ENCODE assay signal across 8 cellular contexts in the genomic region with DNA sequence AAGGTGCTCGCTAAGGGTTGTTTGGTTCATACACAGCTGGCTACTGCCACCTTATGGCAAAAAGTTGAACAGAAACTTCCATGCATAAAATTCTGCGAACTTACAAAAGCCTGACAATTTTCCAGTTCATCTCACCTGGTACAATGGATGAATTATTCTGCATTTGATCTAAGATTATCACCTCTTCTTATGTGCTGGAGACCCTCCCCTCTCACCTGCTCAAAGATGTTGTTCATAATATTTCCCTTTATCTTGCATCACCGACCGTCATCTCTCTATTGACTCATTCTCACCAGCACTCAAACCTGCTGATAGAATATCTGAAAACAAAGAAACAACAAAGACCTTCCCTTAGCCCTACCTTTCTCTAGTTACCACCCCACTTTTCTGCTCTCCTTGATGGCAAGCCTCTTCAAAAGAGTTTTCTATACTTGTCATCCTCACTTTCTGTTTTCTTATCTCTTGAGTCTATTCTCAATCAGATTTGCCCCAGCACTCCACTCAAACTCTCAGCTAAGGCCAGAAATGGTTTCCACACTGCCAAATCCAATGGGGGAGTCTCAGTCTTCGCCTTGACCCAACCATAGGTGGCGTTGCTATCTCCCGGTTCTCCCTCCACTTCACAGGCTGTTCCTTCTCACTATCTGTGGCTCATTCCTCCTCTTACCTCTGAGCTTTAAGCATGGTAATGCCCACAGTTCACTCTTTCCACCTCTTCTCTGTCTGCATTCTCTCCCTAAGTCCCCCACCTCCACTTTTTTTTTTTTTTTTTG. TPM values are rescaled to one million over a fixed set of nuclear protein-coding genes. Genes with fewer than 3 reads are reported as not detected.
DNase-seq lines count a peak whose midpoint lies in the region; ATAC-seq, FAIRE-seq and TF ChIP-seq lines count a peak whose summit lies in the region.

No MANE protein-coding gene starts in this region.

- no peaks in the 10 kb centered on the region for H3K9me3 ChIP-seq in Loucy (ENCODE audit: insufficient read depth, low read depth, low read length)

- ATAC-seq in T-cell (replicated peaks in 1 of 4) = peak; percentile 42 to 52 (median 44)
- no peak for ATAC-seq in GM18873 (IDR thresholded peaks at IDR 0.05; ENCODE audit: low FRiP score, unreplicated experiment)

- no peaks in the 10 kb centered on the region for H3F3A ChIP-seq in Loucy (ENCODE audit: low read depth)

- peak overlapping the region; percentile 34 for H3K4me2 ChIP-seq in Loucy (ENCODE audit: low read depth, low read length, poor library complexity, severe bottlenecking)

- H3K4me1 ChIP-seq in Loucy (ENCODE audit: insufficient read depth, low read length, poor library complexity, severe bottlenecking) = peaks cover 9% of the 10 kb centered on the region

- no peaks in the 10 kb centered on the region for H4K20me1 ChIP-seq in Loucy (ENCODE audit: insufficient read depth, low read length, poor library complexity, severe bottlenecking)

- H3K27ac Mint-ChIP-seq in T-cell = peak overlapping the region; percentile 1 to 36

- no peaks in the 10 kb centered on the region for H3K9me3 Mint-ChIP-seq in T-cell

- H3K4me3 ChIP-seq in Loucy (ENCODE audit: low read length, poor library complexity, severe bottlenecking) = peak overlapping the region; percentile 15

- FAIRE-seq in endometrium (lab: Jason Lieb, UNC) = peak; percentile 61

- H3K27me3 Mint-ChIP-seq in T-cell = no peaks in the 10 kb centered on the region

- H3K4me1 Mint-ChIP-seq in T-cell = peaks cover 11 to 20% (median 12%) of the 10 kb centered on the region in 3 donors

- peak; percentile 82 for TF ChIP-seq CTCF in Loucy (conservative IDR thresholded peaks at IDR 0.05; ENCODE audit: low read length)

- H3K4me3 Mint-ChIP-seq in T-cell = peak overlapping the region; percentile 2 to 43 (median 14)

- H3K9ac ChIP-seq in Loucy (ENCODE audit: low read depth, low read length, poor library complexity, severe bottlenecking) = no peak overlapping the region

- no peaks in the 10 kb centered on the region for H3K9me2 ChIP-seq in Loucy (replicated peaks; ENCODE audit: low read depth, low read length)

- H3K27me3 ChIP-seq in Loucy (ENCODE audit: insufficient read depth, low read length, poor library complexity, severe bottlenecking) = no peaks in the 10 kb centered on the region

- no peaks in the 10 kb centered on the region for H3K79me2 ChIP-seq in Loucy (ENCODE audit: insufficient read depth, low read length)

- CTCF ChIA-PET in T-cell (lab: Charles Lee) = interaction anchor here (0.7 to 4.4 kb wide), 12 partner anchors 13 to 392 kb away, joined by 3 to 28 read pairs (median 4); partner anchors contain the start of gene SNRNP48 (in 1 of the 2)

- H3K36me3 Mint-ChIP-seq in T-cell = no peaks in the 10 kb centered on the region

- POLR2A ChIA-PET in T-cell (lab: Charles Lee) = no interaction called here

- peaks cover 10% of the 10 kb centered on the region; the same call in 1 of the 2 replicates for H3K36me3 ChIP-seq in Loucy (ENCODE audit: insufficient read depth, low read length)

- H2AFZ ChIP-seq in Loucy (ENCODE audit: low read length) = no peak overlapping the region

- DNase-seq in stimulated activated CD4-positive, alpha-beta T cell treated with anti-CD3 and anti-CD28 coated beads, Interleukin-2, amount 100 ng/mL, for 24 hours = peak; percentile 22 to 32
- no peak for DNase-seq in stimulated activated CD4-positive, alpha-beta T cell treated with anti-CD3 and anti-CD28 coated beads, Interleukin-12 subunit alpha, Interleukin-12 subunit beta, amount 100 ng/mL, for 4 hours
- DNase-seq in T-cell (peak in 16 of 34 experiments; percentile 4 to 40 (median 14)), middle frontal gyrus (ENCODE audit: extremely low spot score, low spot score) (peak; percentile 40), GF-D8 (lab: John Stamatoyannopoulos, UW) (no peak)

RNA-seq across cellular contexts. Expression of gene SNRNP48, which starts 25.8 kb away (rescaled TPM):
- 10 to 100 TPM; 13.6 to 20.0 (median 17.7) TPM for total RNA-seq in T-cell

Comparison
In these comparisons a context has a peak if more than half of its experiments do, and no peak if none do; other contexts are left out.
1. DNase-seq: peak in stimulated activated CD4-positive, alpha-beta T cell treated with anti-CD3 and anti-CD28 coated beads, Interleukin-2, amount 100 ng/mL, for 24 hours (2 of 2) and middle frontal gyrus (single experiment); none in stimulated activated CD4-positive, alpha-beta T cell treated with anti-CD3 and anti-CD28 coated beads, Interleukin-12 subunit alpha, Interleukin-12 subunit beta, amount 100 ng/mL, for 4 hours (single experiment) and GF-D8 (single experiment).